Comparison of ENCODE assay signal across 20 cellular contexts in the genomic region with DNA sequence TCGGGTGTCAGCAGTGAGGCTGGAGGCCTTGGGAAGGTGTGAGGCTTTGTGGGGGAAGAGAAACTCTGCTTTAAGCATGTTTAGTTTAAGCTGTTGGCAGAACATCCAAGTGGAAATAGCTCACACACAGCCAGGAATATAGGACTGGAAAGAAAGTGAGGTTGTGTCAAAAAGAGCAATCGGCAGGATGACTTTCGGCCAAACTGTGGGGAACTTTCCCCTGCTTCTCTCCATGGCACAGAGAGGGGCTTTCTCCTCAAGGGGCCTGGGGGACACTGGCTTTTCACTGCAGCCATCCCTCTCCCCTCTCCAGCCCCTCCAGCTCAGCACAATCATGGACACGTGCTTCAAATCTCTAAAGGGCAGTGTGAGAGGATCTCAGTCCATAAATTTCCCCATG. TPM values are rescaled to one million over a fixed set of nuclear protein-coding genes. Genes with fewer than 3 reads are reported as not detected.
DNase-seq lines count a peak whose midpoint lies in the region; ATAC-seq, FAIRE-seq and TF ChIP-seq lines count a peak whose summit lies in the region.
"Had no signal": no experiment of that assay in that cellular context is flagged by ENCODE, and none has a peak within 500 bp of the region (broad histone marks: within the 10 kb centered on the region; RNA-seq: fewer than 3 reads in every experiment).

No MANE protein-coding gene starts in this region.

- H3K4me1 ChIP-seq in breast epithelium: peaks cover 0 to 3% of the 10 kb centered on the region in 2 donors
- H3K4me1 ChIP-seq in hepatocyte (ENCODE audit: insufficient read depth): no peaks in the 10 kb centered on the region
- H3K4me1 ChIP-seq in osteoblast (ENCODE audit: insufficient read depth, low read length): no peaks in the 10 kb centered on the region
- H3K4me1 ChIP-seq in thyroid gland: peaks cover 7 to 8% of the 10 kb centered on the region in 2 donors

- 70% methylated on average over 4 of the region's 4 CpGs for WGBS in hepatocyte (ENCODE audit: low lambda C conversion rate, missing lambda C conversion rate)
- 46 to 55% methylated on average over 4 of the region's 4 CpGs for WGBS in thyroid gland, 2 donors

- FAIRE-seq in urothelium cell line (lab: Jason Lieb, UNC): no peak

- H3K79me2 ChIP-seq in hepatocyte (no peaks in the 10 kb centered on the region), osteoblast (ENCODE audit: insufficient read depth, low read length) (no peaks in the 10 kb centered on the region)

- H3K36me3 ChIP-seq in breast epithelium: no peaks in the 10 kb centered on the region
- no peaks in the 10 kb centered on the region for H3K36me3 ChIP-seq in hepatocyte (replicated peaks; ENCODE audit: insufficient read depth, low read depth)
- no peaks in the 10 kb centered on the region for H3K36me3 ChIP-seq in osteoblast (ENCODE audit: insufficient read depth, low read length)
- no peaks in the 10 kb centered on the region for H3K36me3 ChIP-seq in thyroid gland
- H3K36me3 ChIP-seq: BLaER1 had no signal

- H3K27me3 Mint-ChIP-seq in MCF 10A (ENCODE audit: insufficient read depth, unreplicated experiment): peaks cover 58% of the 10 kb centered on the region

- no peak for ATAC-seq in GM18909 (IDR thresholded peaks at IDR 0.05; ENCODE audit: poor library complexity, unreplicated experiment)

- TF ChIP-seq CTCF in MCF 10A (IDR thresholded peaks at IDR 0.05; ENCODE audit: unreplicated experiment) (no peak), breast epithelium (IDR thresholded peaks at IDR 0.05) (no peak), hepatocyte (IDR thresholded peaks at IDR 0.05; ENCODE audit: poor library complexity) (no peak), osteoblast (IDR thresholded peaks at IDR 0.05; ENCODE audit: extremely low read depth, low read depth, low read length) (no peak), thyroid gland (IDR thresholded peaks at IDR 0.05) (no peak)

- H2AFZ ChIP-seq in hepatocyte: no peak overlapping the region
- no peak overlapping the region for H2AFZ ChIP-seq in osteoblast (ENCODE audit: low read length)

- H3K4me1 Mint-ChIP-seq in MCF 10A (ENCODE audit: insufficient read depth, unreplicated experiment): peaks cover 6% of the 10 kb centered on the region

- H3K36me3 Mint-ChIP-seq in MCF 10A (ENCODE audit: insufficient read depth, unreplicated experiment): no peaks in the 10 kb centered on the region
- H3K36me3 Mint-ChIP-seq: CD14-positive monocyte; CD4-positive, alpha-beta memory T cell had no signal

- H3K4me3 ChIP-seq in breast epithelium (no peak overlapping the region), hepatocyte (no peak overlapping the region), osteoblast (ENCODE audit: insufficient read depth, low read length) (no peak overlapping the region), thyroid gland (replicated peaks in 1 of 3) (no peak overlapping the region)
- H3K4me3 ChIP-seq: BLaER1 had no signal

- H3K27me3 ChIP-seq in breast epithelium (peaks cover 0 to 63% of the 10 kb centered on the region in 2 donors), hepatocyte (peaks cover under 1% of the 10 kb centered on the region), osteoblast (ENCODE audit: insufficient read depth, low read length) (peaks cover 56% of the 10 kb centered on the region), thyroid gland (no peaks in the 10 kb centered on the region)

- no peak overlapping the region for H3K27ac ChIP-seq in breast epithelium
- H3K27ac ChIP-seq in hepatocyte: peak overlapping the region; percentile 31
- H3K27ac ChIP-seq in osteoblast (ENCODE audit: low read depth, low read length): no peak overlapping the region
- peak overlapping the region; percentile 5 to 58 (median 56) for H3K27ac ChIP-seq in thyroid gland
- H3K27ac ChIP-seq: BLaER1, HL-60 had no signal

- no peaks in the 10 kb centered on the region for H3K9me3 Mint-ChIP-seq in MCF 10A (ENCODE audit: unreplicated experiment)
- H3K9me3 Mint-ChIP-seq: CD4-positive, alpha-beta memory T cell; HFFc6 had no signal

- no peaks in the 10 kb centered on the region for H3K9me2 ChIP-seq in hepatocyte (replicated peaks; ENCODE audit: insufficient read depth)

- no peak overlapping the region for H3K4me2 ChIP-seq in hepatocyte
- no peak overlapping the region for H3K4me2 ChIP-seq in osteoblast (ENCODE audit: insufficient read depth, low read length)
- H3K4me2 ChIP-seq: BLaER1 had no signal

- CTCF ChIA-PET in MCF 10A (lab: Yijun Ruan, JAX): interaction anchor here (0.8 kb wide), 1 partner anchor 37 kb away, joined by 3 read pairs; the partner anchor contains the start of gene RPS4X

- POLR2A ChIA-PET in MCF 10A (lab: Yijun Ruan, JAX): interaction anchor here (1.4 kb wide), 1 partner anchor 37 kb away, joined by 4 read pairs; the partner anchor contains the start of gene RPS4X

- peak overlapping the region; percentile 14 for H3K27ac Mint-ChIP-seq in MCF 10A (ENCODE audit: low read depth, unreplicated experiment)
- H3K27ac Mint-ChIP-seq: HFFc6 had no signal

- no peak for DNase-seq in MCF 10A (ENCODE audit: unreplicated experiment)
- DNase-seq in breast epithelium (ENCODE audit: low spot score in 2 of 2): no peak
- no peak for DNase-seq in hepatocyte (ENCODE audit: low spot score)
- DNase-seq in osteoblast (ENCODE audit: insufficient read length, low spot score, missing footprints): peak; percentile 66
- peak in 1 of 2 donors; percentile 4 for DNase-seq in thyroid gland
- no peak for DNase-seq in SK-N-DZ (ENCODE audit: low spot score)
- DNase-seq in urothelium cell line (ENCODE audit: low spot score): no peak
- DNase-seq: 8988T; CD4-positive, alpha-beta memory T cell; DMS153; DMS79; GDM1; HCEC 1CT; HFFc6; IMR-90 had no signal

- intact Hi-C loops in MCF 10A (cut with micrococcal nuclease) (no loop called here), breast epithelium (cut with DNase I; ENCODE audit: low total_unique reads) (no loop called here), thyroid gland (cut with DNase I) (no loop called here)

- H4K20me1 ChIP-seq in hepatocyte (ENCODE audit: insufficient read depth, poor library complexity, severe bottlenecking): no peaks in the 10 kb centered on the region
- peaks cover 2% of the 10 kb centered on the region for H4K20me1 ChIP-seq in osteoblast (ENCODE audit: insufficient read depth, low read length)

- no peak overlapping the region for H3K4me3 Mint-ChIP-seq in MCF 10A (ENCODE audit: unreplicated experiment)
- H3K4me3 Mint-ChIP-seq: CD14-positive monocyte; CD4-positive, alpha-beta memory T cell; HFFc6 had no signal

- TF ChIP-seq POLR2A in breast epithelium (IDR thresholded peaks at IDR 0.05) (no peak), thyroid gland (IDR thresholded peaks at IDR 0.05) (no peak)

- BruUV-seq in MCF 10A (replicated peaks; lab: Mats Ljungman, UMichigan): no TSS peak

- no peaks in the 10 kb centered on the region for H3K9me3 ChIP-seq in breast epithelium
- no peaks in the 10 kb centered on the region for H3K9me3 ChIP-seq in hepatocyte (ENCODE audit: low read depth)
- H3K9me3 ChIP-seq in osteoblast (ENCODE audit: low read depth, low read length): no peaks in the 10 kb centered on the region
- H3K9me3 ChIP-seq in thyroid gland: no peaks in the 10 kb centered on the region
- H3K9me3 ChIP-seq: BLaER1 had no signal

RNA-seq across cellular contexts. Expression of gene CITED1, which starts 8.0 kb away (rescaled TPM):
- total RNA-seq in MCF 10A (2022) (0.37 and 0.72 TPM in 2 replicates), breast epithelium (10 to 100 TPM in 2 of 3 donors, under 1 TPM in 1; 0.32 to 28.2 (median 24.6) TPM), hepatocyte (2.9 TPM in 1 of 2 replicates, not detected in the other), osteoblast (not detected in 2 replicates), thyroid gland (10 to 100 TPM in 2 of 4 donors, 1 to 10 TPM in 2; 5.5 to 29.9 (median 17.5) TPM)
- not detected in 2 replicates for polyA plus RNA-seq in hepatocyte
- 10.4 and 16.1 TPM in 2 replicates for polyA plus RNA-seq in SK-N-DZ (2014; cell fraction: cytosol; rRNA removed)
- polyA plus RNA-seq in SK-N-DZ (2014; cell fraction: nucleus; rRNA removed): 10.5 and 17.8 TPM in 2 replicates
- total RNA-seq: CD4-positive, alpha-beta memory T cell; HT1080 had no signal

RNA-seq across cellular contexts. Expression of gene RPS4X, which starts 36.7 kb away (rescaled TPM):
- 1,160 and 1,731 TPM in 2 replicates for total RNA-seq in MCF 10A (2022)
- total RNA-seq in breast epithelium: 1,000 to 10,000 TPM in 2 of 3 donors, 100 to 1,000 TPM in 1; 849 to 1,764 (median 1,655) TPM
- 650 and 763 TPM in 2 replicates for total RNA-seq in hepatocyte
- 180 and 208 TPM in 2 replicates for polyA plus RNA-seq in hepatocyte
- total RNA-seq in osteoblast: 487 and 926 TPM in 2 replicates
- 1,000 to 10,000 TPM in 1 of 4 donors, 100 to 1,000 TPM in 3; 602 to 1,253 (median 805) TPM for total RNA-seq in thyroid gland
- polyA plus RNA-seq in SK-N-DZ (2014; cell fraction: cytosol; rRNA removed): 1,649 and 1,908 TPM in 2 replicates
- polyA plus RNA-seq in SK-N-DZ (2014; cell fraction: nucleus; rRNA removed): 821 and 1,107 TPM in 2 replicates

Comparison
In these comparisons a context has a peak if more than half of its experiments do, and no peak if none do; other contexts are left out.
1. H3K27ac ChIP-seq: peak in hepatocyte (single experiment) and thyroid gland (3 of 3); none in breast epithelium (0 of 2) and osteoblast (single experiment).